19 cellular contexts compared by ENCODE assay signal in genomic region chr22:23536821-23537345, GRCh38. TPM values are rescaled to one million over a fixed set of nuclear protein-coding genes. Genes with fewer than 3 reads are reported as not detected.
DNase-seq lines count a peak whose midpoint lies in the region; ATAC-seq, FAIRE-seq and TF ChIP-seq lines count a peak whose summit lies in the region.
"Had no signal": no experiment of that assay in that cellular context is flagged by ENCODE, and none has a peak within 500 bp of the region (broad histone marks: within the 10 kb centered on the region; RNA-seq: fewer than 3 reads in every experiment).

No MANE protein-coding gene starts in this region.

- no peak for TF ChIP-seq CTCF in 22Rv1 (IDR thresholded peaks at IDR 0.05)
- TF ChIP-seq CTCF in endodermal cell (conservative IDR thresholded peaks at IDR 0.05), result no peak
- no peak for TF ChIP-seq CTCF in nephron (IDR thresholded peaks at IDR 0.05; ENCODE audit: unreplicated experiment in 3 of 3)

- H3K4me3 Mint-ChIP-seq in endodermal cell (peak overlapping the region; percentile 88), nephron (no peak overlapping the region)
- H3K4me3 Mint-ChIP-seq: activated CD4-positive, alpha-beta memory T cell treated with anti-CD3 and anti-CD28 coated beads for 36 hours; natural killer cell treated with Interleukin-12 subunit alpha and Interleukin-12 subunit beta and Interleukin-15 and Interleukin-18, amount 100 ng/mL, for 72 hours had no signal

- H3K4me3 ChIP-seq in HUES48 (ENCODE audit: low read depth, low read length) (peak overlapping the region; percentile 60), endodermal cell (ENCODE audit: low read length) (peak overlapping the region; percentile 79)
- H3K4me3 ChIP-seq: SJSA1, thyroid gland had no signal

- peaks cover 56% of the 10 kb centered on the region for H3K4me1 ChIP-seq in HUES48 (ENCODE audit: control insufficient read depth, insufficient read depth, low read length)
- peaks cover 47% of the 10 kb centered on the region for H3K4me1 ChIP-seq in endodermal cell (ENCODE audit: control insufficient read depth, insufficient read depth, low read length)
- H3K4me1 ChIP-seq: SJSA1 had no signal

- H3K27me3 Mint-ChIP-seq in endodermal cell (ENCODE audit: insufficient read depth) (peaks cover 1% of the 10 kb centered on the region), nephron (ENCODE audit: low read depth) (peaks cover 2% of the 10 kb centered on the region)

- FAIRE-seq in GM12892 (lab: Jason Lieb, UNC), result no peak
- FAIRE-seq: astrocyte had no signal

- H3K9ac ChIP-seq in HUES48 (ENCODE audit: low read depth, low read length) (peak overlapping the region; percentile 55; the same call in 1 of the 2 replicates), endodermal cell (ENCODE audit: extremely low read depth, low read length, poor library complexity, severe bottlenecking) (peak overlapping the region; percentile 81)

- 53 to 82% methylated on average over 13 to 17 of the region's 17 CpGs for WGBS in endodermal cell (ENCODE audit: insufficient coverage in 1 of 2, insufficient read length in 1 of 2), 2 experiments

- H3K27ac Mint-ChIP-seq in endodermal cell (peak overlapping the region; percentile 98), nephron (peak overlapping the region; percentile 99 to 100 (median 99))
- H3K27ac Mint-ChIP-seq: activated CD4-positive, alpha-beta memory T cell treated with anti-CD3 and anti-CD28 coated beads for 36 hours; natural killer cell treated with Interleukin-12 subunit alpha and Interleukin-12 subunit beta and Interleukin-15 and Interleukin-18, amount 100 ng/mL, for 72 hours had no signal

- DNase-seq in endodermal cell (peak; percentile 57), globus pallidus (ENCODE audit: low spot score) (no peak), GDM1 (lab: John Stamatoyannopoulos, UW) (no peak), GM12892 (ENCODE audit: insufficient read length) (no peak)
- DNase-seq: activated CD4-positive, alpha-beta memory T cell treated with anti-CD3 and anti-CD28 coated beads for 36 hours; left ventricle myocardium superior; right cardiac atrium; stimulated activated CD4-positive, alpha-beta T cell treated with anti-CD3 and anti-CD28 coated beads, Interleukin-4, amount 100 ng/mL, for 24 hours had no signal

- no peaks in the 10 kb centered on the region for H3K9me3 ChIP-seq in HUES48 (ENCODE audit: control insufficient read depth, insufficient read depth, low read length)
- H3K9me3 ChIP-seq in endodermal cell (ENCODE audit: control insufficient read depth, low read length), result no peaks in the 10 kb centered on the region
- H3K9me3 ChIP-seq: SJSA1, thyroid gland had no signal

- no peaks in the 10 kb centered on the region for H3K36me3 ChIP-seq in HUES48 (ENCODE audit: control insufficient read depth, insufficient read depth, low read length)
- H3K36me3 ChIP-seq in endodermal cell (ENCODE audit: control insufficient read depth, insufficient read depth, low read length), result no peaks in the 10 kb centered on the region
- H3K36me3 ChIP-seq: SJSA1, thyroid gland had no signal

- H3K9me3 Mint-ChIP-seq in endodermal cell, result no peaks in the 10 kb centered on the region
- H3K9me3 Mint-ChIP-seq in nephron, result no peaks in the 10 kb centered on the region
- H3K9me3 Mint-ChIP-seq: activated CD4-positive, alpha-beta memory T cell treated with anti-CD3 and anti-CD28 coated beads for 36 hours; IgD-negative memory B cell; natural killer cell treated with Interleukin-12 subunit alpha and Interleukin-12 subunit beta and Interleukin-15 and Interleukin-18, amount 100 ng/mL, for 72 hours had no signal

- H3K27me3 ChIP-seq in HUES48 (ENCODE audit: control insufficient read depth, insufficient read depth, low read length) (peaks cover 19% of the 10 kb centered on the region), endodermal cell (ENCODE audit: control insufficient read depth, insufficient read depth, low read length, poor library complexity, severe bottlenecking) (no peaks in the 10 kb centered on the region)
- H3K27me3 ChIP-seq: SJSA1, thyroid gland had no signal

- TF ChIP-seq POLR2A in GM12892 (IDR thresholded peaks at IDR 0.05; ENCODE audit: low read depth, low read length), result no peak

- ATAC-seq in HG02571 (IDR thresholded peaks at IDR 0.05; ENCODE audit: unreplicated experiment), result no peak
- ATAC-seq: esophagus mucosa; HCT116; left ventricle myocardium superior; natural killer cell treated with Interleukin-12 subunit alpha and Interleukin-12 subunit beta and Interleukin-15 and Interleukin-18, amount 100 ng/mL, for 72 hours; right cardiac atrium had no signal

- peak overlapping the region; percentile 100 for H3K27ac ChIP-seq in 22Rv1
- H3K27ac ChIP-seq in HUES48 (ENCODE audit: low read depth, low read length), result peak overlapping the region; percentile 78
- peak overlapping the region; percentile 73 for H3K27ac ChIP-seq in endodermal cell (ENCODE audit: low read depth, low read length)
- H3K27ac ChIP-seq: SJSA1 had no signal

- H3K4me1 Mint-ChIP-seq in endodermal cell, result peaks cover 65% of the 10 kb centered on the region
- H3K4me1 Mint-ChIP-seq in nephron, result peaks cover 72% of the 10 kb centered on the region

- H3K36me3 Mint-ChIP-seq in endodermal cell (ENCODE audit: low read depth) (peaks cover 32% of the 10 kb centered on the region), nephron (ENCODE audit: low read depth) (no peaks in the 10 kb centered on the region)
- H3K36me3 Mint-ChIP-seq: activated CD4-positive, alpha-beta memory T cell treated with anti-CD3 and anti-CD28 coated beads for 36 hours; IgD-negative memory B cell; natural killer cell treated with Interleukin-12 subunit alpha and Interleukin-12 subunit beta and Interleukin-15 and Interleukin-18, amount 100 ng/mL, for 72 hours had no signal

RNA-seq across cellular contexts. Expression of gene IGLL1, which starts 43.2 kb away (rescaled TPM):
- not detected for total RNA-seq in endodermal cell
- not detected for polyA plus RNA-seq in endodermal cell (2013, experiment 1 of 2)
- polyA plus RNA-seq in endodermal cell (2013, experiment 2 of 2), result not detected
- polyA plus RNA-seq in GM12892 (2012; ENCODE audit: missing spikeins), result not detected
- total RNA-seq: activated CD4-positive, alpha-beta memory T cell treated with anti-CD3 and anti-CD28 coated beads for 36 hours; astrocyte; esophagus mucosa; left ventricle myocardium superior; natural killer cell treated with Interleukin-12 subunit alpha and Interleukin-12 subunit beta and Interleukin-15 and Interleukin-18, amount 100 ng/mL, for 72 hours; right cardiac atrium; SJSA1; thyroid gland had no signal
- polyA plus RNA-seq: IgD-negative memory B cell, right cardiac atrium had no signal
